18 cellular contexts compared by ENCODE assay signal in the genomic region with DNA sequence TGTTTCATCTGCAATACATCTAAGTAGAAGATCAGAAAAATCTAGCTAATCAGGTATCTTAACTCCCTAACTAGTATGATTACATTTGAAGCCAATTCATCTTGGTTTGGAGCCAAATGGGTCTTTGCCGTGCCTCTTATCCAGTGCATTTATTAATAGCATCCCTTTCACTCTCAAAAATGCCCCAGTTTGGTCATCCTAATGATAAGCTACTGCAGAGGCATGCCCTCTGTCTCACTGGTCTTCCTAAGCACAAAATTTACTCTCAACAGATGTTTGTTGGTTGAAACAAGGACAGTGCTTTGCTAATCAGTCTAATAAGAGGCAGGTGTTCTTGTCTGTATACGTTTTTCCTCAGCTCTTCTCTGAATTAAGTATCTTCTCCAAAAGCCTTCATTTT.
A peak's percentile ranks its signal among the peaks of the same experiment; 100 is the strongest.
DNase-seq lines count a peak whose midpoint lies in the region; ATAC-seq and TF ChIP-seq lines count a peak whose summit lies in the region.
"Had no signal": no experiment of that assay in that cellular context is flagged by ENCODE, and none has a peak within 500 bp of the region (broad histone marks: within the 10 kb centered on the region; RNA-seq: fewer than 3 reads in every experiment).

No MANE protein-coding gene starts in this region.

- no peak overlapping the region for H3K4me2 ChIP-seq in SK-N-SH
- H3K4me2 ChIP-seq in mesendoderm (ENCODE audit: low read length), result no peak overlapping the region
- H3K4me2 ChIP-seq: A549; BLaER1 treated with 17β-estradiol and CSF1 and Interleukin-3, amounts not matched to agents 10 nM and 100 nM had no signal

- intact Hi-C loops in lower leg skin (cut with DNase I; ENCODE audit: low total_unique reads), result no loop called here

- no peak overlapping the region for H3K18ac ChIP-seq in mesendoderm (ENCODE audit: low read length)

- CTCF ChIA-PET in SK-N-SH (lab: Yijun Ruan, JAX), result interaction anchor here (0.6 to 1.9 kb wide), 6 partner anchors 9 to 341 kb away, joined by 3 to 7 read pairs (median 5); no protein-coding TSS in a partner anchor

- H3K4me3 ChIP-seq in SK-N-SH (ENCODE audit: low read depth in 2 of 2, low read length in 1 of 2) (no peak overlapping the region), mesendoderm (ENCODE audit: low read length) (no peak overlapping the region), lower leg skin (ENCODE audit: low read depth, poor library complexity, severe bottlenecking) (no peak overlapping the region)
- H3K4me3 ChIP-seq: A549; BLaER1 treated with 17β-estradiol and CSF1 and Interleukin-3, amounts not matched to agents 10 nM and 100 nM had no signal

- no peak overlapping the region for H2BK15ac ChIP-seq in mesendoderm (replicated peaks; ENCODE audit: low read depth)

- no peak overlapping the region for H4K5ac ChIP-seq in mesendoderm (ENCODE audit: low read length)

- H3K56ac ChIP-seq in mesendoderm (ENCODE audit: low read length), result no peak overlapping the region

- H2BK120ac ChIP-seq in mesendoderm (ENCODE audit: low read depth, low read length), result peak overlapping the region; percentile 28

- DNase-seq in NCI-H1105 treated with DMSO at 0.1 percent for 48 hours (lab: John Stamatoyannopoulos, UW) (peak; percentile 8), NCI-H1105 (lab: John Stamatoyannopoulos, UW) (no peak), NCI-H82 (lab: John Stamatoyannopoulos, UW) (peak; percentile 61), SK-N-SH (peak; percentile 26), mesendoderm (no peak), lower leg skin (ENCODE audit: low spot score in 2 of 2) (no peak), left lobe of liver (ENCODE audit: low spot score) (no peak)
- DNase-seq: AML-193; Caco-2; Calu3; CD4-positive, alpha-beta T cell; CD8-positive, alpha-beta T cell; DMS79 treated with DMSO at 0.1 percent for 48 hours; GF-D8 had no signal

- no peaks in the 10 kb centered on the region for H4K20me1 ChIP-seq in SK-N-SH (ENCODE audit: insufficient read depth)
- H4K20me1 ChIP-seq: BLaER1 treated with 17β-estradiol and CSF1 and Interleukin-3, amounts not matched to agents 10 nM and 100 nM had no signal

- H3K4me1 ChIP-seq in SK-N-SH (ENCODE audit: control insufficient read depth in 1 of 2, insufficient read depth in 2 of 2, low read depth in 1 of 2, low read length in 1 of 2), result peaks cover 0 to 11% of the 10 kb centered on the region in 2 experiments; a peak in 2 of 4 replicates
- no peaks in the 10 kb centered on the region for H3K4me1 ChIP-seq in mesendoderm (ENCODE audit: control insufficient read depth, low read depth, low read length)
- H3K4me1 ChIP-seq: A549; BLaER1 treated with 17β-estradiol and CSF1 and Interleukin-3, amounts not matched to agents 10 nM and 100 nM; Caco-2 had no signal

- peak in 1 of 2 experiments; percentile 71; a peak in 2 of 4 replicates for TF ChIP-seq EP300 in SK-N-SH (IDR thresholded peaks at IDR 0.05; ENCODE audit: borderline replicate concordance in 1 of 2, low read depth in 1 of 2, low read length in 1 of 2)

- no peak overlapping the region for H2BK5ac ChIP-seq in mesendoderm (ENCODE audit: low read length)

- no peaks in the 10 kb centered on the region for H3K79me1 ChIP-seq in mesendoderm (ENCODE audit: low read length)

- H3K79me2 ChIP-seq in SK-N-SH (ENCODE audit: insufficient read depth) (no peaks in the 10 kb centered on the region), mesendoderm (ENCODE audit: control insufficient read depth, insufficient read depth, low read length) (no peaks in the 10 kb centered on the region)

- POLR2A ChIA-PET in SK-N-SH (lab: Yijun Ruan, JAX), result no interaction called here

- H3K27me3 ChIP-seq in SK-N-SH (ENCODE audit: insufficient read depth), result no peaks in the 10 kb centered on the region
- no peaks in the 10 kb centered on the region for H3K27me3 ChIP-seq in mesendoderm (ENCODE audit: insufficient read depth, low read length, poor library complexity)
- H3K27me3 ChIP-seq: BLaER1 treated with 17β-estradiol and CSF1 and Interleukin-3, amounts not matched to agents 10 nM and 100 nM had no signal

- no peak for TF ChIP-seq RAD21 in SK-N-SH (IDR thresholded peaks at IDR 0.05; ENCODE audit: low read length)

- ATAC-seq in left lobe of liver, result no peak
- ATAC-seq: A549; CD8-positive, alpha-beta T cell had no signal

- no peak overlapping the region for H4K8ac ChIP-seq in mesendoderm (ENCODE audit: low read depth, low read length)

- no peaks in the 10 kb centered on the region; the same call in 1 of the 2 replicates for H3K9me2 ChIP-seq in SK-N-SH

- no peak overlapping the region for H3K23ac ChIP-seq in mesendoderm (ENCODE audit: low read length)

- H3K9me3 ChIP-seq in SK-N-SH, result no peaks in the 10 kb centered on the region
- H3K9me3 ChIP-seq: A549; BLaER1 treated with 17β-estradiol and CSF1 and Interleukin-3, amounts not matched to agents 10 nM and 100 nM; Caco-2 had no signal

- no peaks in the 10 kb centered on the region for H3F3A ChIP-seq in SK-N-SH (replicated peaks; ENCODE audit: insufficient read depth)

- H2AK5ac ChIP-seq in mesendoderm (ENCODE audit: low read length), result no peak overlapping the region

- H3K9ac ChIP-seq in SK-N-SH (no peak overlapping the region), mesendoderm (ENCODE audit: low read length) (no peak overlapping the region)
- H3K9ac ChIP-seq: BLaER1 treated with 17β-estradiol and CSF1 and Interleukin-3, amounts not matched to agents 10 nM and 100 nM had no signal

- no peak for TF ChIP-seq POLR2A in lower leg skin (IDR thresholded peaks at IDR 0.05)

- H3K27ac ChIP-seq in SK-N-SH (ENCODE audit: low read depth in 2 of 2, low read length in 1 of 2) (no peak overlapping the region; a peak in 1 of 4 replicates), mesendoderm (ENCODE audit: low read depth, low read length) (no peak overlapping the region)
- H3K27ac ChIP-seq: 22Rv1; A549; BLaER1 treated with 17β-estradiol and CSF1 and Interleukin-3, amounts not matched to agents 10 nM and 100 nM; C4-2B had no signal

- TF ChIP-seq CTCF in SK-N-SH (IDR thresholded peaks at IDR 0.05) (no peak), lower leg skin (IDR thresholded peaks at IDR 0.05) (no peak)

- no peak overlapping the region for H3K4ac ChIP-seq in mesendoderm (ENCODE audit: low read depth, low read length)

- no peaks in the 10 kb centered on the region for H3K36me3 ChIP-seq in SK-N-SH (replicated peaks in 1 of 2; ENCODE audit: control insufficient read depth in 1 of 2, insufficient read depth in 2 of 2, low read length in 1 of 2)
- H3K36me3 ChIP-seq in mesendoderm (ENCODE audit: control insufficient read depth, insufficient read depth, low read length), result no peaks in the 10 kb centered on the region
- H3K36me3 ChIP-seq: BLaER1 treated with 17β-estradiol and CSF1 and Interleukin-3, amounts not matched to agents 10 nM and 100 nM had no signal

- no peak overlapping the region for H2AFZ ChIP-seq in SK-N-SH (ENCODE audit: low read depth)

- WGBS in SK-N-SH (ENCODE audit: low lambda C conversion rate), result 1% methylated on average over 2 of the region's 2 CpGs
- no CpG with 5 or more reads among the region's 2 CpGs for WGBS in mesendoderm (ENCODE audit: extremely low coverage, insufficient coverage, low lambda C conversion rate)
- WGBS in lower leg skin, 2 donors, result 20 to 24% methylated on average over 2 of the region's 2 CpGs

TF ChIP-seq in SK-N-SH, 30 proteins besides CTCF, POLR2A, EP300 and RAD21:
- TF ChIP-seq RCOR1 (IDR thresholded peaks at IDR 0.05; ENCODE audit: low read length) (peak; percentile 79; the same call in 1 of the 2 replicates), FOXJ3 (CRISPR knock-in tag; IDR thresholded peaks at IDR 0.05) (no peak)

Comparison
In these comparisons a context has a peak if more than half of its experiments do, and no peak if none do; other contexts are left out.
1. DNase-seq: peak in NCI-H1105 treated with DMSO at 0.1 percent for 48 hours (single experiment), NCI-H82 (single experiment) and SK-N-SH (single experiment); none in NCI-H1105 (single experiment), mesendoderm (single experiment), lower leg skin (0 of 2) and left lobe of liver (single experiment).